In genomic region chr16:28317040-28317880, GRCh38 we compare ENCODE assay signal across 8 cellular contexts. TPM values are rescaled to one million over a fixed set of nuclear protein-coding genes. Genes with fewer than 3 reads are reported as not detected.
DNase-seq lines count a peak whose midpoint lies in the region; ATAC-seq, FAIRE-seq and TF ChIP-seq lines count a peak whose summit lies in the region.

No MANE protein-coding gene starts in this region.

- no peak overlapping the region for H3K9ac ChIP-seq in Karpas-422 (ENCODE audit: low read length)
- H3K9ac ChIP-seq in liver (ENCODE audit: low read depth in 1 of 2, low read length in 2 of 2), result no peak overlapping the region

- H3K4me3 ChIP-seq in DOHH2 (ENCODE audit: low read length), result no peak overlapping the region
- H3K4me3 ChIP-seq in Karpas-422 (ENCODE audit: low read length), result no peak overlapping the region
- H3K4me3 ChIP-seq in bronchial epithelial cell (ENCODE audit: low read depth, low read length), result no peak overlapping the region
- no peak overlapping the region for H3K4me3 ChIP-seq in liver (ENCODE audit: low read depth in 1 of 3, low read length in 3 of 3)

- DNase-seq in Karpas-422 (peak; percentile 86), bronchial epithelial cell (ENCODE audit: low read depth) (peak; percentile 30)
- peak; percentile 60 for DNase-seq in stimulated activated CD8-positive, alpha-beta memory T cell treated with anti-CD3 and anti-CD28 coated beads, Interleukin-12 subunit alpha, Interleukin-12 subunit beta, amount 100 ng/mL, for 1 hour (ENCODE audit: low read depth)

- H3K9me2 ChIP-seq in DOHH2 (replicated peaks; ENCODE audit: control insufficient read depth, low read length) (no peaks in the 10 kb centered on the region), Karpas-422 (replicated peaks; ENCODE audit: insufficient read depth, low read length) (no peaks in the 10 kb centered on the region)

- peak; percentile 93 for TF ChIP-seq CTCF in DOHH2 (IDR thresholded peaks at IDR 0.05; ENCODE audit: low read depth, low read length, poor library complexity, severe bottlenecking)
- TF ChIP-seq CTCF in bronchial epithelial cell (IDR thresholded peaks at IDR 0.05; ENCODE audit: insufficient read depth, low read length, severe bottlenecking), result peak; percentile 94
- TF ChIP-seq CTCF in liver (IDR thresholded peaks at IDR 0.05; ENCODE audit: low read depth, low read length, missing input control), result peak; percentile 89

- H3K27me3 ChIP-seq in DOHH2 (ENCODE audit: control insufficient read depth, low read length) (no peaks in the 10 kb centered on the region), Karpas-422 (ENCODE audit: low read length) (no peaks in the 10 kb centered on the region), bronchial epithelial cell (ENCODE audit: control insufficient read depth, insufficient read depth, low read length) (no peaks in the 10 kb centered on the region), liver (ENCODE audit: control insufficient read depth in 4 of 4, insufficient read depth in 4 of 4, low read length in 3 of 4) (no peaks in the 10 kb centered on the region)

- H3K79me2 ChIP-seq in DOHH2 (ENCODE audit: control insufficient read depth, low read length) (no peaks in the 10 kb centered on the region), Karpas-422 (ENCODE audit: low read length) (no peaks in the 10 kb centered on the region)

- H3K36me3 ChIP-seq in DOHH2 (ENCODE audit: control insufficient read depth, low read length) (no peaks in the 10 kb centered on the region), Karpas-422 (ENCODE audit: insufficient read depth, low read length) (no peaks in the 10 kb centered on the region), bronchial epithelial cell (ENCODE audit: control insufficient read depth, insufficient read depth, low read length) (no peaks in the 10 kb centered on the region), liver (ENCODE audit: control insufficient read depth in 4 of 4, insufficient read depth in 3 of 4, low read depth in 1 of 4, low read length in 3 of 4) (no peaks in the 10 kb centered on the region)

- H3K4me1 ChIP-seq in DOHH2 (ENCODE audit: control insufficient read depth, low read length), result no peaks in the 10 kb centered on the region
- H3K4me1 ChIP-seq in Karpas-422 (ENCODE audit: low read length), result no peaks in the 10 kb centered on the region
- peaks cover 0 to 2% (median 0%) of the 10 kb centered on the region in 4 donors for H3K4me1 ChIP-seq in liver (ENCODE audit: control insufficient read depth in 4 of 4, insufficient read depth in 4 of 4, low read length in 3 of 4)

- peak; percentile 96 for ATAC-seq in activated CD4-positive, CD25-positive, alpha-beta regulatory T cell treated with anti-CD3 and anti-CD28 coated beads, Interleukin-2, amount 50 U/mL, for 24 hours
- ATAC-seq in HG03280 (IDR thresholded peaks at IDR 0.05; ENCODE audit: unreplicated experiment), result no peak
- no peak for ATAC-seq in HG02571 (IDR thresholded peaks at IDR 0.05; ENCODE audit: unreplicated experiment)

- H3K27ac ChIP-seq in DOHH2 (ENCODE audit: low read depth, low read length), result no peak overlapping the region
- H3K27ac ChIP-seq in Karpas-422 (ENCODE audit: low read length), result no peak overlapping the region
- H3K27ac ChIP-seq in liver (ENCODE audit: low read depth in 1 of 2, low read length in 2 of 2), result no peak overlapping the region

- H3K9me3 ChIP-seq in DOHH2 (ENCODE audit: control insufficient read depth, insufficient read depth, low read length), result no peaks in the 10 kb centered on the region
- no peaks in the 10 kb centered on the region for H3K9me3 ChIP-seq in Karpas-422 (ENCODE audit: low read length)
- no peaks in the 10 kb centered on the region for H3K9me3 ChIP-seq in liver (ENCODE audit: control insufficient read depth in 4 of 4, low read length in 3 of 4)

- H3K4me2 ChIP-seq in DOHH2 (ENCODE audit: low read length), result no peak overlapping the region
- H3K4me2 ChIP-seq in Karpas-422 (ENCODE audit: low read depth, low read length, poor library complexity, severe bottlenecking), result no peak overlapping the region

- peak; percentile 81 to 89 for TF ChIP-seq RAD21 in liver (IDR thresholded peaks at IDR 0.05)

- H3F3A ChIP-seq in DOHH2 (ENCODE audit: control insufficient read depth, insufficient read depth), result no peaks in the 10 kb centered on the region

- 45% methylated on average over 22 of the region's 22 CpGs for WGBS in liver

- H2AFZ ChIP-seq in Karpas-422 (ENCODE audit: low read length), result no peak overlapping the region

- FAIRE-seq in bronchial epithelial cell (lab: Jason Lieb, UNC), result no peak

- H4K20me1 ChIP-seq in DOHH2 (ENCODE audit: control insufficient read depth, insufficient read depth, low read depth, low read length) (no peaks in the 10 kb centered on the region), Karpas-422 (ENCODE audit: insufficient read depth, low read depth, low read length) (no peaks in the 10 kb centered on the region)

TF ChIP-seq in liver, 16 proteins besides CTCF, POLR2A, EP300 and RAD21:
- TF ChIP-seq, protein P1, sequence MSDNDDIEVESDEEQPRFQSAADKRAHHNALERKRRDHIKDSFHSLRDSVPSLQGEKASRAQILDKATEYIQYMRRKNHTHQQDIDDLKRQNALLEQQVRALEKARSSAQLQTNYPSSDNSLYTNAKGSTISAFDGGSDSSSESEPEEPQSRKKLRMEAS (IDR thresholded peaks at IDR 0.05), result no peak
- TF ChIP-seq, protein P2, sequence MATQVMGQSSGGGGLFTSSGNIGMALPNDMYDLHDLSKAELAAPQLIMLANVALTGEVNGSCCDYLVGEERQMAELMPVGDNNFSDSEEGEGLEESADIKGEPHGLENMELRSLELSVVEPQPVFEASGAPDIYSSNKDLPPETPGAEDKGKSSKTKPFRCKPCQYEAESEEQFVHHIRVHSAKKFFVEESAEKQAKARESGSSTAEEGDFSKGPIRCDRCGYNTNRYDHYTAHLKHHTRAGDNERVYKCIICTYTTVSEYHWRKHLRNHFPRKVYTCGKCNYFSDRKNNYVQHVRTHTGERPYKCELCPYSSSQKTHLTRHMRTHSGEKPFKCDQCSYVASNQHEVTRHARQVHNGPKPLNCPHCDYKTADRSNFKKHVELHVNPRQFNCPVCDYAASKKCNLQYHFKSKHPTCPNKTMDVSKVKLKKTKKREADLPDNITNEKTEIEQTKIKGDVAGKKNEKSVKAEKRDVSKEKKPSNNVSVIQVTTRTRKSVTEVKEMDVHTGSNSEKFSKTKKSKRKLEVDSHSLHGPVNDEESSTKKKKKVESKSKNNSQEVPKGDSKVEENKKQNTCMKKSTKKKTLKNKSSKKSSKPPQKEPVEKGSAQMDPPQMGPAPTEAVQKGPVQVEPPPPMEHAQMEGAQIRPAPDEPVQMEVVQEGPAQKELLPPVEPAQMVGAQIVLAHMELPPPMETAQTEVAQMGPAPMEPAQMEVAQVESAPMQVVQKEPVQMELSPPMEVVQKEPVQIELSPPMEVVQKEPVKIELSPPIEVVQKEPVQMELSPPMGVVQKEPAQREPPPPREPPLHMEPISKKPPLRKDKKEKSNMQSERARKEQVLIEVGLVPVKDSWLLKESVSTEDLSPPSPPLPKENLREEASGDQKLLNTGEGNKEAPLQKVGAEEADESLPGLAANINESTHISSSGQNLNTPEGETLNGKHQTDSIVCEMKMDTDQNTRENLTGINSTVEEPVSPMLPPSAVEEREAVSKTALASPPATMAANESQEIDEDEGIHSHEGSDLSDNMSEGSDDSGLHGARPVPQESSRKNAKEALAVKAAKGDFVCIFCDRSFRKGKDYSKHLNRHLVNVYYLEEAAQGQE (IDR thresholded peaks at IDR 0.05), result no peak
- TF ChIP-seq TAF1 (conservative IDR thresholded peaks at IDR 0.05) (no peak), FOXA2 (IDR thresholded peaks at IDR 0.05) (no peak)

RNA-seq across cellular contexts. Expression of gene SBK1, which starts 24.9 kb away (rescaled TPM):
- 0.07 TPM in 2 replicates for total RNA-seq in Karpas-422 (2014; rRNA removed; shearing (Covaris generic); ENCODE audit: low replicate concordance)
- total RNA-seq in bronchial epithelial cell, result under 0.01 TPM in 2 replicates
- under 1 TPM; 0.05 to 0.08 TPM for total RNA-seq in liver
- polyA plus RNA-seq in liver, result under 1 TPM in 1 of 2 donors, not detected in 1; 0.07 TPM

RNA-seq across cellular contexts. Expression of gene NPIPB6, which starts 46.0 kb away (rescaled TPM):
- total RNA-seq in Karpas-422 (2014; rRNA removed; shearing (Covaris generic); ENCODE audit: low replicate concordance), result 0.47 and 8.3 TPM in 2 replicates
- total RNA-seq in bronchial epithelial cell (0.79 and 1.9 TPM in 2 replicates), liver (under 1 TPM; 0.42 to 0.75 TPM)
- polyA plus RNA-seq in liver, result not detected

Comparison
In these comparisons a context has a peak if more than half of its experiments do, and no peak if none do; other contexts are left out.
1. DNase-seq: peak in every context shown above with its lines; median percentile 86 in Karpas-422; 60 in stimulated activated CD8-positive, alpha-beta memory T cell treated with anti-CD3 and anti-CD28 coated beads, Interleukin-12 subunit alpha, Interleukin-12 subunit beta, amount 100 ng/mL, for 1 hour; 30 in bronchial epithelial cell.
2. ATAC-seq: peak in activated CD4-positive, CD25-positive, alpha-beta regulatory T cell treated with anti-CD3 and anti-CD28 coated beads, Interleukin-2, amount 50 U/mL, for 24 hours (2 of 2); none in HG03280 (single experiment) and HG02571 (single experiment).
3. Peak in every context shown above with its lines, with median percentiles within 50 percentile points of each other: CTCF ChIP-seq.